ENCODE assay signal across 3 cellular contexts in genomic region chr2:113517025-113517424, GRCh38. TPM values are rescaled to one million over a fixed set of nuclear protein-coding genes. Genes with fewer than 3 reads are reported as not detected.
"Had no signal": no experiment of that assay in that cellular context is flagged by ENCODE, and none has a peak within 500 bp of the region (broad histone marks: within the 10 kb centered on the region; RNA-seq: fewer than 3 reads in every experiment).

No MANE protein-coding gene starts in this region.

RNA-seq across cellular contexts. Expression of gene FOXD4L1, which starts 18.6 kb away (rescaled TPM):
- total RNA-seq: urinary bladder, uterus, vagina had no signal
